Comparison of ENCODE assay signal across 8 cellular contexts in the genomic region with DNA sequence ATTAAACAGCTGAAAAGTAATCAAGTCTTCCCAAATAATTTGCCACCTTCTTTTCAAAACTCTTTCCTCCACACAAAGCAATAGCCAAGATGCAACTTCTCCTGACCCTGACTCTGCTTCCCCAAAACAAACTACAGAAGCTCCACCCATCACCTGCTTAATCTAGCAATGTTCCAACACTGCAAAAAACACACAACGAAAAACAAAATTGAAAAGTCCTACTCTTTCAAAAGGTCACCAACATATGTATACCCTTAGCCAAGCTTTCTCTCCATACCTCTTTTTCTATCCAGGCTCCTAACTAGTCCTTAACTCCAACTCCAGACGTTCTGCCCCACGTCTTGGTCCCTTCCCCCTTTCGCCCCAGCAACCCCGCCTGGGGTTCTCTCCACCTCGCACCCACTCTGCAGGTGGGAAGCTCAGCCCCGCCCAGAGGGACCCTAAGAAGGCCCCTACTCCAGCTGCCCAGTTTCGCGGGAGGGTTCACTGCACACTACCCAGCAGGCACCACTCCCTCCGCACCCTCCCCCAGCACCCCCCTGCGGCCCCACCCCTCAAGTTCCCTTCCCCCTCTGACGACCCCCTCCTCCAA. TPM values are rescaled to one million over a fixed set of nuclear protein-coding genes. Genes with fewer than 3 reads are reported as not detected.
A peak's percentile ranks its signal among the peaks of the same experiment; 100 is the strongest.
DNase-seq lines count a peak whose midpoint lies in the region; FAIRE-seq and TF ChIP-seq lines count a peak whose summit lies in the region.

No MANE protein-coding gene starts in this region.

- H4K20me1 ChIP-seq in neural cell (ENCODE audit: insufficient read depth), result no peaks in the 10 kb centered on the region

- no peaks in the 10 kb centered on the region for H3K9me3 ChIP-seq in esophagus muscularis mucosa
- H3K9me3 ChIP-seq in neural cell (ENCODE audit: low read length), result no peaks in the 10 kb centered on the region
- H3K9me3 ChIP-seq in uterus, result no peaks in the 10 kb centered on the region

- H3K36me3 ChIP-seq in esophagus muscularis mucosa, result no peaks in the 10 kb centered on the region
- H3K36me3 ChIP-seq in neural cell (ENCODE audit: insufficient read depth, low read length), result no peaks in the 10 kb centered on the region
- no peaks in the 10 kb centered on the region for H3K36me3 ChIP-seq in uterus

- H3F3A ChIP-seq in neural cell (ENCODE audit: insufficient read depth, low read length, poor library complexity, severe bottlenecking), result no peaks in the 10 kb centered on the region

- H3K27me3 ChIP-seq in esophagus muscularis mucosa (no peaks in the 10 kb centered on the region), neural cell (ENCODE audit: insufficient read depth, low read depth, low read length) (no peaks in the 10 kb centered on the region), uterus (no peaks in the 10 kb centered on the region)

- 3% methylated on average over 11 of the region's 12 CpGs for WGBS in esophagus muscularis mucosa

- TF ChIP-seq RAD21 in neural cell (conservative IDR thresholded peaks at IDR 0.05), result no peak

- FAIRE-seq in GM19239 (lab: Jason Lieb, UNC), result peak; percentile 72
- no peak for FAIRE-seq in HTR-8/SVneo (lab: Jason Lieb, UNC)

- TF ChIP-seq CTCF in AG09309 (IDR thresholded peaks at IDR 0.05; ENCODE audit: control insufficient read depth, insufficient read depth, low read depth, low read length, missing control alignments) (no peak), esophagus muscularis mucosa (IDR thresholded peaks at IDR 0.05) (no peak), neural cell (IDR thresholded peaks at IDR 0.05; ENCODE audit: poor library complexity, severe bottlenecking) (no peak), uterus (IDR thresholded peaks at IDR 0.05) (no peak)

- H3K9ac ChIP-seq in neural cell (ENCODE audit: low read length), result peak overlapping the region; percentile 99

- TF ChIP-seq EP300 in esophagus muscularis mucosa (IDR thresholded peaks at IDR 0.05), result no peak
- no peak for TF ChIP-seq EP300 in neural cell (conservative IDR thresholded peaks at IDR 0.05; ENCODE audit: poor library complexity, severe bottlenecking)

- peak overlapping the region; percentile 78 for H3K4me2 ChIP-seq in neural cell (ENCODE audit: low read length)

- H2AFZ ChIP-seq in neural cell (ENCODE audit: low read depth, low read length), result peak overlapping the region; percentile 97

- intact Hi-C loops in esophagus muscularis mucosa (cut with DNase I) (loop anchor here (5.0 kb wide), 1 partner anchor 109 kb away; a partner anchor contains a TSS), uterus (cut with DNase I; ENCODE audit: low total_unique reads) (no loop called here)

- H3K9me2 ChIP-seq in neural cell (ENCODE audit: insufficient read depth, low read length), result no peaks in the 10 kb centered on the region

- H3K4me3 ChIP-seq in AG09309 (ENCODE audit: control insufficient read depth, low read depth, low read length) (peak overlapping the region; percentile 77), esophagus muscularis mucosa (peak overlapping the region; percentile 80 to 98 (median 89)), neural cell (ENCODE audit: low read length) (peak overlapping the region; percentile 95), uterus (peak overlapping the region; percentile 87 to 99)

- no peak for DNase-seq in AG09309 (ENCODE audit: low read depth)
- peak; percentile 26 for DNase-seq in GM19239 (ENCODE audit: insufficient read length, low spot score)
- peak; percentile 37 for DNase-seq in HTR-8/SVneo (ENCODE audit: insufficient read length, low spot score)
- peak; percentile 9 for DNase-seq in activated CD4-positive, alpha-beta T cell treated with anti-CD3 and anti-CD28 coated beads, Interleukin-2, amount 50 U/mL, for 1 hour
- no peak for DNase-seq in esophagus muscularis mucosa (ENCODE audit: extremely low spot score)
- DNase-seq in uterus, result peak in 1 of 2 donors; percentile 26
- no peak for DNase-seq in midbrain (lab: John Stamatoyannopoulos, UW)

- TF ChIP-seq POLR2A in esophagus muscularis mucosa (IDR thresholded peaks at IDR 0.05; ENCODE audit: low read depth), result no peak
- no peak for TF ChIP-seq POLR2A in uterus (IDR thresholded peaks at IDR 0.05)

- peaks cover 56% of the 10 kb centered on the region for H3K79me2 ChIP-seq in neural cell (replicated peaks; ENCODE audit: insufficient read depth, low read length)

- H3K4me1 ChIP-seq in esophagus muscularis mucosa, result peaks cover 31 to 46% (median 40%) of the 10 kb centered on the region in 4 donors
- peaks cover 5 to 16% of the 10 kb centered on the region in 2 donors for H3K4me1 ChIP-seq in uterus

- H3K27ac ChIP-seq in esophagus muscularis mucosa (replicated peaks in 1 of 4) (peak overlapping the region; percentile 84 to 94 (median 86)), neural cell (ENCODE audit: low read length) (peak overlapping the region; percentile 97), uterus (peak overlapping the region; percentile 85 to 98)

TF ChIP-seq in neural cell, 6 proteins besides CTCF, POLR2A, EP300 and RAD21:
- TF ChIP-seq, protein P1, sequence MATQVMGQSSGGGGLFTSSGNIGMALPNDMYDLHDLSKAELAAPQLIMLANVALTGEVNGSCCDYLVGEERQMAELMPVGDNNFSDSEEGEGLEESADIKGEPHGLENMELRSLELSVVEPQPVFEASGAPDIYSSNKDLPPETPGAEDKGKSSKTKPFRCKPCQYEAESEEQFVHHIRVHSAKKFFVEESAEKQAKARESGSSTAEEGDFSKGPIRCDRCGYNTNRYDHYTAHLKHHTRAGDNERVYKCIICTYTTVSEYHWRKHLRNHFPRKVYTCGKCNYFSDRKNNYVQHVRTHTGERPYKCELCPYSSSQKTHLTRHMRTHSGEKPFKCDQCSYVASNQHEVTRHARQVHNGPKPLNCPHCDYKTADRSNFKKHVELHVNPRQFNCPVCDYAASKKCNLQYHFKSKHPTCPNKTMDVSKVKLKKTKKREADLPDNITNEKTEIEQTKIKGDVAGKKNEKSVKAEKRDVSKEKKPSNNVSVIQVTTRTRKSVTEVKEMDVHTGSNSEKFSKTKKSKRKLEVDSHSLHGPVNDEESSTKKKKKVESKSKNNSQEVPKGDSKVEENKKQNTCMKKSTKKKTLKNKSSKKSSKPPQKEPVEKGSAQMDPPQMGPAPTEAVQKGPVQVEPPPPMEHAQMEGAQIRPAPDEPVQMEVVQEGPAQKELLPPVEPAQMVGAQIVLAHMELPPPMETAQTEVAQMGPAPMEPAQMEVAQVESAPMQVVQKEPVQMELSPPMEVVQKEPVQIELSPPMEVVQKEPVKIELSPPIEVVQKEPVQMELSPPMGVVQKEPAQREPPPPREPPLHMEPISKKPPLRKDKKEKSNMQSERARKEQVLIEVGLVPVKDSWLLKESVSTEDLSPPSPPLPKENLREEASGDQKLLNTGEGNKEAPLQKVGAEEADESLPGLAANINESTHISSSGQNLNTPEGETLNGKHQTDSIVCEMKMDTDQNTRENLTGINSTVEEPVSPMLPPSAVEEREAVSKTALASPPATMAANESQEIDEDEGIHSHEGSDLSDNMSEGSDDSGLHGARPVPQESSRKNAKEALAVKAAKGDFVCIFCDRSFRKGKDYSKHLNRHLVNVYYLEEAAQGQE (IDR thresholded peaks at IDR 0.05; ENCODE audit: borderline replicate concordance), result no peak
- TF ChIP-seq TAF1 (IDR thresholded peaks at IDR 0.05; ENCODE audit: low read depth) (no peak), MXI1 (conservative IDR thresholded peaks at IDR 0.05; ENCODE audit: poor library complexity, severe bottlenecking) (no peak), POLR2AphosphoS5 (IDR thresholded peaks at IDR 0.05) (no peak), EZH2 (IDR thresholded peaks at IDR 0.05; ENCODE audit: borderline replicate concordance, insufficient read depth, low read length, poor library complexity, severe bottlenecking) (no peak), SMC3 (conservative IDR thresholded peaks at IDR 0.05; ENCODE audit: poor library complexity) (no peak)

RNA-seq across cellular contexts. Expression of a gene that starts 0.7 kb away (rescaled TPM):
- total RNA-seq in esophagus muscularis mucosa (10 to 100 TPM; 41.5 to 69.5 (median 53.6) TPM), uterus (100 to 1,000 TPM in 2 of 4 donors, 10 to 100 TPM in 2; 48.2 to 207 (median 85.8) TPM)
- polyA plus RNA-seq in neural cell, result 183 and 255 TPM in 2 replicates
- 218 and 276 TPM in 2 replicates for polyA minus RNA-seq in neural cell

Comparison
In these comparisons a context has a peak if more than half of its experiments do, and no peak if none do; other contexts are left out.
1. DNase-seq: peak in GM19239 (single experiment), HTR-8/SVneo (single experiment) and activated CD4-positive, alpha-beta T cell treated with anti-CD3 and anti-CD28 coated beads, Interleukin-2, amount 50 U/mL, for 1 hour (single experiment); none in AG09309 (single experiment), esophagus muscularis mucosa (single experiment) and midbrain (single experiment).
2. Peak in every context shown above with its lines, with median percentiles within 50 percentile points of each other: H3K4me3 ChIP-seq and H3K27ac ChIP-seq.